9 cellular contexts compared by ENCODE assay signal in genomic region chr9:136720887-136721338, GRCh38. TPM values are rescaled to one million over a fixed set of nuclear protein-coding genes. Genes with fewer than 3 reads are reported as not detected.
A peak's percentile ranks its signal among the peaks of the same experiment; 100 is the strongest.
DNase-seq lines count a peak whose midpoint lies in the region; ATAC-seq and TF ChIP-seq lines count a peak whose summit lies in the region.
"Had no signal": no experiment of that assay in that cellular context is flagged by ENCODE, and none has a peak within 500 bp of the region (broad histone marks: within the 10 kb centered on the region; RNA-seq: fewer than 3 reads in every experiment).

No MANE protein-coding gene starts in this region.

- TF ChIP-seq POLR2A in esophagus muscularis mucosa (IDR thresholded peaks at IDR 0.05; ENCODE audit: low read depth) (no peak), sigmoid colon (IDR thresholded peaks at IDR 0.05) (no peak), erythroblast (IDR thresholded peaks at IDR 0.05; ENCODE audit: low read length) (no peak)

- intact Hi-C loops in esophagus muscularis mucosa (cut with DNase I) (no loop called here), sigmoid colon (cut with DNase I) (no loop called here)

- TF ChIP-seq CTCF in RWPE2 (IDR thresholded peaks at IDR 0.05; ENCODE audit: poor library complexity, severe bottlenecking): no peak
- TF ChIP-seq CTCF in esophagus muscularis mucosa (IDR thresholded peaks at IDR 0.05): no peak
- no peak for TF ChIP-seq CTCF in sigmoid colon (IDR thresholded peaks at IDR 0.05)

- H3K9me3 ChIP-seq in RWPE2 (ENCODE audit: severe bottlenecking) (no peaks in the 10 kb centered on the region), esophagus muscularis mucosa (no peaks in the 10 kb centered on the region), sigmoid colon (no peaks in the 10 kb centered on the region)

- ATAC-seq in RWPE2 (ENCODE audit: low read depth) (no peak), HG03354 (IDR thresholded peaks at IDR 0.05; ENCODE audit: poor library complexity, severe bottlenecking, unreplicated experiment) (no peak)

- TF ChIP-seq EP300 in esophagus muscularis mucosa (IDR thresholded peaks at IDR 0.05) (no peak), sigmoid colon (IDR thresholded peaks at IDR 0.05) (no peak)

- DNase-seq in RWPE2 (ENCODE audit: low spot score) (no peak), esophagus muscularis mucosa (ENCODE audit: extremely low spot score) (no peak), sigmoid colon (no peak), erythroblast (lab: John Stamatoyannopoulos, UW) (no peak), NCI-H82 (lab: John Stamatoyannopoulos, UW) (no peak)
- DNase-seq: activated T-cell treated with anti-CD3 and anti-CD28 coated beads, Interleukin-2, amount 50 U/mL, for 4 hours; NCI-H2029 treated with DMSO at 0.1 percent for 48 hours had no signal

- peaks cover 21% of the 10 kb centered on the region for H3K4me1 ChIP-seq in RWPE2 (ENCODE audit: insufficient read depth, poor library complexity, severe bottlenecking)
- H3K4me1 ChIP-seq in esophagus muscularis mucosa: peaks cover 55 to 71% (median 65%) of the 10 kb centered on the region in 4 donors
- peaks cover 0 to 56% (median 36%) of the 10 kb centered on the region in 4 donors for H3K4me1 ChIP-seq in sigmoid colon

- H3K27ac ChIP-seq in RWPE2 (ENCODE audit: poor library complexity, severe bottlenecking) (peak overlapping the region; percentile 33), esophagus muscularis mucosa (replicated peaks in 1 of 4) (peak overlapping the region; percentile 48 to 71 (median 54)), sigmoid colon (peak overlapping the region; percentile 42 to 74 (median 58))

- H3K4me3 ChIP-seq in RWPE2 (ENCODE audit: severe bottlenecking): no peak overlapping the region
- no peak overlapping the region for H3K4me3 ChIP-seq in esophagus muscularis mucosa
- no peak overlapping the region for H3K4me3 ChIP-seq in sigmoid colon

- no peaks in the 10 kb centered on the region for H3K27me3 ChIP-seq in RWPE2 (ENCODE audit: insufficient read depth, poor library complexity, severe bottlenecking)
- no peaks in the 10 kb centered on the region for H3K27me3 ChIP-seq in esophagus muscularis mucosa
- no peaks in the 10 kb centered on the region for H3K27me3 ChIP-seq in sigmoid colon

- 64% methylated on average over 8 of the region's 12 CpGs for WGBS in esophagus muscularis mucosa
- 68 to 80% methylated on average over 12 of the region's 12 CpGs for WGBS in sigmoid colon, 2 donors

- peaks cover 34% of the 10 kb centered on the region for H3K36me3 ChIP-seq in RWPE2 (ENCODE audit: low read depth)
- peaks cover 34 to 49% (median 45%) of the 10 kb centered on the region in 4 donors for H3K36me3 ChIP-seq in esophagus muscularis mucosa
- H3K36me3 ChIP-seq in sigmoid colon: peaks cover 30 to 47% (median 32%) of the 10 kb centered on the region in 4 donors

RNA-seq across cellular contexts. Expression of gene DIPK1B, which starts 8.5 kb away (rescaled TPM):
- total RNA-seq in esophagus muscularis mucosa (10 to 100 TPM in 3 of 4 donors, 1 to 10 TPM in 1; 6.6 to 27.8 (median 21.5) TPM), sigmoid colon (10 to 100 TPM in 3 of 4 donors, 1 to 10 TPM in 1; 9.6 to 18.3 (median 14.3) TPM)
- 1 to 10 TPM in 1 of 3 donors, under 1 TPM in 2; 0.23 to 6.5 (median 0.60) TPM for polyA plus RNA-seq in sigmoid colon

RNA-seq across cellular contexts. Expression of gene LCN10, which starts 21.8 kb away (rescaled TPM):
- total RNA-seq in esophagus muscularis mucosa (10 to 100 TPM in 2 of 4 donors, 1 to 10 TPM in 2; 7.0 to 12.6 (median 9.8) TPM), sigmoid colon (1 to 10 TPM; 1.5 to 6.4 (median 2.1) TPM)
- polyA plus RNA-seq in sigmoid colon: 1 to 10 TPM; 1.2 to 9.2 (median 1.8) TPM
- total RNA-seq: lung microvascular endothelial cell had no signal

RNA-seq across cellular contexts. Expression of gene LCN6, which starts 27.4 kb away (rescaled TPM):
- 10 to 100 TPM; 12.5 to 32.0 (median 23.9) TPM for total RNA-seq in esophagus muscularis mucosa
- total RNA-seq in sigmoid colon: 10 to 100 TPM in 1 of 4 donors, 1 to 10 TPM in 3; 1.2 to 19.1 (median 8.1) TPM
- polyA plus RNA-seq in sigmoid colon: 1 to 10 TPM; 2.3 to 5.9 (median 4.2) TPM
- total RNA-seq: activated T-cell treated with anti-CD3 and anti-CD28 coated beads, Interleukin-2, amount 50 U/mL, for 4 hours; lung microvascular endothelial cell had no signal

RNA-seq across cellular contexts. Expression of gene AGPAT2, which starts 33.7 kb away (rescaled TPM):
- total RNA-seq in esophagus muscularis mucosa (10 to 100 TPM; 22.0 to 52.8 (median 39.3) TPM), sigmoid colon (10 to 100 TPM; 28.0 to 62.4 (median 33.7) TPM)
- polyA plus RNA-seq in sigmoid colon: 100 to 1,000 TPM in 2 of 3 donors, 10 to 100 TPM in 1; 92.5 to 345 (median 181) TPM

RNA-seq across cellular contexts. Expression of gene LCN8, which starts 37.1 kb away (rescaled TPM):
- total RNA-seq in esophagus muscularis mucosa: not detected
- total RNA-seq in sigmoid colon: not detected
- under 1 TPM in 1 of 3 donors, not detected in 2; 0.04 TPM for polyA plus RNA-seq in sigmoid colon
- total RNA-seq: activated T-cell treated with anti-CD3 and anti-CD28 coated beads, Interleukin-2, amount 50 U/mL, for 4 hours; lung microvascular endothelial cell had no signal
